ENCODE assay signal across 8 cellular contexts in genomic region chr1:160681067-160681890, GRCh38. TPM values are rescaled to one million over a fixed set of nuclear protein-coding genes. Genes with fewer than 3 reads are reported as not detected.
DNase-seq lines count a peak whose midpoint lies in the region; ATAC-seq and TF ChIP-seq lines count a peak whose summit lies in the region.

No MANE protein-coding gene starts in this region.

- intact Hi-C loops in natural killer cell (cut with micrococcal nuclease): loop anchor here (1.0 to 5.0 kb wide), 7 partner anchors 30 to 309 kb away; partner anchors contain the start of gene CD48

- ATAC-seq in HG02588 (IDR thresholded peaks at IDR 0.05; ENCODE audit: unreplicated experiment): peak; percentile 50
- ATAC-seq in natural killer cell: peak; percentile 79 to 92 (median 80)

- H3K4me3 Mint-ChIP-seq in endothelial cell (ENCODE audit: unreplicated experiment): peak overlapping the region; percentile 37
- H3K4me3 Mint-ChIP-seq in natural killer cell: peak overlapping the region; percentile 65

- H3K4me1 Mint-ChIP-seq in endothelial cell (ENCODE audit: unreplicated experiment) (peaks cover 20% of the 10 kb centered on the region), natural killer cell (peaks cover 61 to 71% of the 10 kb centered on the region in 2 donors)

- peak; percentile 90 for TF ChIP-seq CTCF in endothelial cell (IDR thresholded peaks at IDR 0.05; ENCODE audit: unreplicated experiment)
- TF ChIP-seq CTCF in natural killer cell (IDR thresholded peaks at IDR 0.05): peak; percentile 87

- H3K36me3 Mint-ChIP-seq in endothelial cell (ENCODE audit: low read depth, unreplicated experiment) (peaks cover 6% of the 10 kb centered on the region), natural killer cell (peaks cover 22% of the 10 kb centered on the region)

- H3K9me3 Mint-ChIP-seq in endothelial cell (ENCODE audit: unreplicated experiment) (no peaks in the 10 kb centered on the region), natural killer cell (peaks cover 0 to under 1% of the 10 kb centered on the region in 2 donors)

- no peak overlapping the region for H3K27ac Mint-ChIP-seq in endothelial cell (ENCODE audit: unreplicated experiment)
- peak overlapping the region; percentile 94 to 96 for H3K27ac Mint-ChIP-seq in natural killer cell

- H3K27me3 Mint-ChIP-seq in endothelial cell (ENCODE audit: unreplicated experiment) (peaks cover 4% of the 10 kb centered on the region), natural killer cell (ENCODE audit: low read depth in 2 of 2) (no peaks in the 10 kb centered on the region)

- DNase-seq in ELF-1 (ENCODE audit: low read depth, low spot score): peak; percentile 98
- peak; percentile 97 for DNase-seq in NCI-H82 (lab: John Stamatoyannopoulos, UW)
- peak; percentile 91 to 94 for DNase-seq in activated CD4-positive, alpha-beta T cell treated with anti-CD3 and anti-CD28 coated beads, Interleukin-2, amount 50 U/mL, for 48 hours
- peak; percentile 93 for DNase-seq in endothelial cell (ENCODE audit: low spot score)
- peak; percentile 83 for DNase-seq in natural killer cell
- DNase-seq in superior temporal gyrus (ENCODE audit: extremely low spot score): peak; percentile 19
- DNase-seq in cerebellum (ENCODE audit: low spot score): no peak

RNA-seq across cellular contexts. Expression of gene CD48, which starts 30.3 kb away (rescaled TPM):
- total RNA-seq in endothelial cell (ENCODE audit: unreplicated experiment) (not detected), natural killer cell (100 to 1,000 TPM; 213 to 249 (median 223) TPM), cerebellum (0.45 TPM)

RNA-seq across cellular contexts. Expression of gene SLAMF1, which starts 34.4 kb away (rescaled TPM):
- total RNA-seq in endothelial cell (ENCODE audit: unreplicated experiment) (not detected), natural killer cell (1 to 10 TPM; 1.1 to 3.5 (median 2.1) TPM), cerebellum (not detected)

RNA-seq across cellular contexts. Expression of gene SLAMF7, which starts 57.8 kb away (rescaled TPM):
- total RNA-seq in endothelial cell (ENCODE audit: unreplicated experiment): 0.56 TPM
- total RNA-seq in natural killer cell: 100 to 1,000 TPM; 191 to 301 (median 227) TPM
- total RNA-seq in cerebellum: not detected

Comparison
In these comparisons a context has a peak if more than half of its experiments do, and no peak if none do; other contexts are left out.
1. RNA of gene CD48, which starts 30.3 kb away (total RNA-seq): 213 to 249 TPM in natural killer cell; 0.45 TPM in cerebellum (single experiment) and not detected in endothelial cell (single experiment); every median in the first group is over 100 times any median in the second.
2. RNA of gene SLAMF7, which starts 57.8 kb away (total RNA-seq): 191 to 301 TPM in natural killer cell; 0.56 TPM in endothelial cell (single experiment) and not detected in cerebellum (single experiment); every median in the first group is over 100 times any median in the second.